ENCODE assay signal across 1 cellular context in the genomic region with DNA sequence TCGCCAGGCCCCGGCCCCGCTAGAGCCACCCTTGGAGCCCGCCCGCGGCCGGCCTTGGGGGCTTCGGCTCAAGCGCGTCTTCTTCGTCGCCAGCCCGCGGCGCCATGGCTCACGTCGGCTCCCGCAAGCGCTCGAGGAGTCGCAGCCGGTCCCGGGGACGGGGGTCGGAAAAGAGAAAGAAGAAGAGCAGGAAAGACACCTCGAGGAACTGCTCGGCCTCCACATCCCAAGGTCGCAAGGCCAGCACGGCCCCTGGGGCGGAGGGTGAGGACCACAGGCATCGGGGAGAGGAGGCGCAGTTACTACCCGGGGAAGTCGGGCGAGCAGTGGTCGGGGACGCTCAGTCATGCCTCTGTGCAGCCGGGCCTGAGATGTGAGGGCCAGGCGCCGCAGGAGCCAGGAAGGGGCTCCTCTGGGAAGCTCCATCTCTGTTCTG.
TF ChIP-seq lines count a peak whose summit lies in the region.

No MANE protein-coding gene starts in this region.

TF ChIP-seq in K562, 482 proteins besides CTCF, POLR2A, EP300 and RAD21 (continued from another document and continues in another):
- TF ChIP-seq, protein P1, sequence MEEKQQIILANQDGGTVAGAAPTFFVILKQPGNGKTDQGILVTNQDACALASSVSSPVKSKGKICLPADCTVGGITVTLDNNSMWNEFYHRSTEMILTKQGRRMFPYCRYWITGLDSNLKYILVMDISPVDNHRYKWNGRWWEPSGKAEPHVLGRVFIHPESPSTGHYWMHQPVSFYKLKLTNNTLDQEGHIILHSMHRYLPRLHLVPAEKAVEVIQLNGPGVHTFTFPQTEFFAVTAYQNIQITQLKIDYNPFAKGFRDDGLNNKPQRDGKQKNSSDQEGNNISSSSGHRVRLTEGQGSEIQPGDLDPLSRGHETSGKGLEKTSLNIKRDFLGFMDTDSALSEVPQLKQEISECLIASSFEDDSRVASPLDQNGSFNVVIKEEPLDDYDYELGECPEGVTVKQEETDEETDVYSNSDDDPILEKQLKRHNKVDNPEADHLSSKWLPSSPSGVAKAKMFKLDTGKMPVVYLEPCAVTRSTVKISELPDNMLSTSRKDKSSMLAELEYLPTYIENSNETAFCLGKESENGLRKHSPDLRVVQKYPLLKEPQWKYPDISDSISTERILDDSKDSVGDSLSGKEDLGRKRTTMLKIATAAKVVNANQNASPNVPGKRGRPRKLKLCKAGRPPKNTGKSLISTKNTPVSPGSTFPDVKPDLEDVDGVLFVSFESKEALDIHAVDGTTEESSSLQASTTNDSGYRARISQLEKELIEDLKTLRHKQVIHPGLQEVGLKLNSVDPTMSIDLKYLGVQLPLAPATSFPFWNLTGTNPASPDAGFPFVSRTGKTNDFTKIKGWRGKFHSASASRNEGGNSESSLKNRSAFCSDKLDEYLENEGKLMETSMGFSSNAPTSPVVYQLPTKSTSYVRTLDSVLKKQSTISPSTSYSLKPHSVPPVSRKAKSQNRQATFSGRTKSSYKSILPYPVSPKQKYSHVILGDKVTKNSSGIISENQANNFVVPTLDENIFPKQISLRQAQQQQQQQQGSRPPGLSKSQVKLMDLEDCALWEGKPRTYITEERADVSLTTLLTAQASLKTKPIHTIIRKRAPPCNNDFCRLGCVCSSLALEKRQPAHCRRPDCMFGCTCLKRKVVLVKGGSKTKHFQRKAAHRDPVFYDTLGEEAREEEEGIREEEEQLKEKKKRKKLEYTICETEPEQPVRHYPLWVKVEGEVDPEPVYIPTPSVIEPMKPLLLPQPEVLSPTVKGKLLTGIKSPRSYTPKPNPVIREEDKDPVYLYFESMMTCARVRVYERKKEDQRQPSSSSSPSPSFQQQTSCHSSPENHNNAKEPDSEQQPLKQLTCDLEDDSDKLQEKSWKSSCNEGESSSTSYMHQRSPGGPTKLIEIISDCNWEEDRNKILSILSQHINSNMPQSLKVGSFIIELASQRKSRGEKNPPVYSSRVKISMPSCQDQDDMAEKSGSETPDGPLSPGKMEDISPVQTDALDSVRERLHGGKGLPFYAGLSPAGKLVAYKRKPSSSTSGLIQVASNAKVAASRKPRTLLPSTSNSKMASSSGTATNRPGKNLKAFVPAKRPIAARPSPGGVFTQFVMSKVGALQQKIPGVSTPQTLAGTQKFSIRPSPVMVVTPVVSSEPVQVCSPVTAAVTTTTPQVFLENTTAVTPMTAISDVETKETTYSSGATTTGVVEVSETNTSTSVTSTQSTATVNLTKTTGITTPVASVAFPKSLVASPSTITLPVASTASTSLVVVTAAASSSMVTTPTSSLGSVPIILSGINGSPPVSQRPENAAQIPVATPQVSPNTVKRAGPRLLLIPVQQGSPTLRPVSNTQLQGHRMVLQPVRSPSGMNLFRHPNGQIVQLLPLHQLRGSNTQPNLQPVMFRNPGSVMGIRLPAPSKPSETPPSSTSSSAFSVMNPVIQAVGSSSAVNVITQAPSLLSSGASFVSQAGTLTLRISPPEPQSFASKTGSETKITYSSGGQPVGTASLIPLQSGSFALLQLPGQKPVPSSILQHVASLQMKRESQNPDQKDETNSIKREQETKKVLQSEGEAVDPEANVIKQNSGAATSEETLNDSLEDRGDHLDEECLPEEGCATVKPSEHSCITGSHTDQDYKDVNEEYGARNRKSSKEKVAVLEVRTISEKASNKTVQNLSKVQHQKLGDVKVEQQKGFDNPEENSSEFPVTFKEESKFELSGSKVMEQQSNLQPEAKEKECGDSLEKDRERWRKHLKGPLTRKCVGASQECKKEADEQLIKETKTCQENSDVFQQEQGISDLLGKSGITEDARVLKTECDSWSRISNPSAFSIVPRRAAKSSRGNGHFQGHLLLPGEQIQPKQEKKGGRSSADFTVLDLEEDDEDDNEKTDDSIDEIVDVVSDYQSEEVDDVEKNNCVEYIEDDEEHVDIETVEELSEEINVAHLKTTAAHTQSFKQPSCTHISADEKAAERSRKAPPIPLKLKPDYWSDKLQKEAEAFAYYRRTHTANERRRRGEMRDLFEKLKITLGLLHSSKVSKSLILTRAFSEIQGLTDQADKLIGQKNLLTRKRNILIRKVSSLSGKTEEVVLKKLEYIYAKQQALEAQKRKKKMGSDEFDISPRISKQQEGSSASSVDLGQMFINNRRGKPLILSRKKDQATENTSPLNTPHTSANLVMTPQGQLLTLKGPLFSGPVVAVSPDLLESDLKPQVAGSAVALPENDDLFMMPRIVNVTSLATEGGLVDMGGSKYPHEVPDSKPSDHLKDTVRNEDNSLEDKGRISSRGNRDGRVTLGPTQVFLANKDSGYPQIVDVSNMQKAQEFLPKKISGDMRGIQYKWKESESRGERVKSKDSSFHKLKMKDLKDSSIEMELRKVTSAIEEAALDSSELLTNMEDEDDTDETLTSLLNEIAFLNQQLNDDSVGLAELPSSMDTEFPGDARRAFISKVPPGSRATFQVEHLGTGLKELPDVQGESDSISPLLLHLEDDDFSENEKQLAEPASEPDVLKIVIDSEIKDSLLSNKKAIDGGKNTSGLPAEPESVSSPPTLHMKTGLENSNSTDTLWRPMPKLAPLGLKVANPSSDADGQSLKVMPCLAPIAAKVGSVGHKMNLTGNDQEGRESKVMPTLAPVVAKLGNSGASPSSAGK (IDR thresholded peaks at IDR 0.05) = 0 out of 2 replicates have a peak, but pooled peaks have one; percentile 9
- TF ChIP-seq SMARCC2 (IDR thresholded peaks at IDR 0.05; ENCODE audit: low read depth) (peak; percentile 61; the same call in 1 of the 2 replicates), ZNF143 (CRISPR knock-in tag; IDR thresholded peaks at IDR 0.05) (no peak), PRPF4 (IDR thresholded peaks at IDR 0.05; ENCODE audit: insufficient read depth, low read depth, low read length, poor library complexity, severe bottlenecking) (no peak), SOX6 (IDR thresholded peaks at IDR 0.05) (no peak), U2AF1 (optimal IDR thresholded peaks at IDR 0.05; ENCODE audit: low read depth, low read length) (peak; percentile 3), TGIF2 (CRISPR knock-in tag; IDR thresholded peaks at IDR 0.05) (peak; percentile 60; the same call in 1 of the 2 replicates), CBFB (CRISPR knock-in tag; IDR thresholded peaks at IDR 0.05) (no peak), PCBP1 (IDR thresholded peaks at IDR 0.05; ENCODE audit: low read depth, low read length, poor library complexity, severe bottlenecking) (no peak), ZNF253 (CRISPR knock-in tag; conservative IDR thresholded peaks at IDR 0.05) (no peak), YY1 (IDR thresholded peaks at IDR 0.05; ENCODE audit: borderline replicate concordance in 1 of 3, control insufficient read depth in 1 of 3, extremely low read depth in 1 of 3, insufficient read depth in 3 of 3, insufficient read length in 1 of 3, insufficient replicate concordance in 2 of 3, low read depth in 1 of 3, low read length in 2 of 3) (peak in 2 of 3 experiments; percentile 14 to 58), GTF2A2 (tag; IDR thresholded peaks at IDR 0.05) (no peak), SMARCA4 (IDR thresholded peaks at IDR 0.05) (peak; percentile 73), BRD4 (IDR thresholded peaks at IDR 0.05) (0 out of 2 replicates have a peak, but pooled peaks have one; percentile 27), ZNF778 (CRISPR knock-in tag; IDR thresholded peaks at IDR 0.05) (no peak), ZNF785 (CRISPR knock-in tag; IDR thresholded peaks at IDR 0.05) (no peak), LARP7 (IDR thresholded peaks at IDR 0.05) (no peak), LCOR (CRISPR knock-in tag; IDR thresholded peaks at IDR 0.05) (0 out of 2 replicates have a peak, but pooled peaks have one; percentile 13), ZNF354B (CRISPR knock-in tag; IDR thresholded peaks at IDR 0.05) (no peak), ZNF584 (CRISPR knock-in tag; IDR thresholded peaks at IDR 0.05; ENCODE audit: low read depth) (no peak), ETV1 (tag; conservative IDR thresholded peaks at IDR 0.05; ENCODE audit: low read depth) (no peak), MAZ (CRISPR knock-in tag; conservative IDR thresholded peaks at IDR 0.05 in 1 of 2, IDR thresholded peaks at IDR 0.05 in 1 of 2) (no peak), NCOR1 (IDR thresholded peaks at IDR 0.05) (no peak), MTA2 (IDR thresholded peaks at IDR 0.05; ENCODE audit: low read depth) (no peak), ZFX (CRISPR knock-in tag; IDR thresholded peaks at IDR 0.05) (peak; percentile 35; the same call in 1 of the 2 replicates), ZFP30 (CRISPR knock-in tag; IDR thresholded peaks at IDR 0.05; ENCODE audit: borderline replicate concordance) (no peak), POLR2H (tag; IDR thresholded peaks at IDR 0.05; ENCODE audit: low read depth) (no peak), CREB1 (IDR thresholded peaks at IDR 0.05) (no peak), CREB1 (CRISPR knock-in tag; IDR thresholded peaks at IDR 0.05) (peak; percentile 49; the same call in 1 of the 2 replicates), SIN3A (IDR thresholded peaks at IDR 0.05; ENCODE audit: borderline replicate concordance in 2 of 2, control insufficient read depth in 1 of 2, low read depth in 2 of 2, low read length in 2 of 2) (no peak), NFE2 (IDR thresholded peaks at IDR 0.05; ENCODE audit: low read depth) (0 out of 2 replicates have a peak, but pooled peaks have one; percentile 2), ATF1 (CRISPR knock-in tag; IDR thresholded peaks at IDR 0.05) (no peak), ATF1 (tag; IDR thresholded peaks at IDR 0.05) (0 out of 2 replicates have a peak, but pooled peaks have one; percentile 3)
- TF ChIP-seq, protein P2, sequence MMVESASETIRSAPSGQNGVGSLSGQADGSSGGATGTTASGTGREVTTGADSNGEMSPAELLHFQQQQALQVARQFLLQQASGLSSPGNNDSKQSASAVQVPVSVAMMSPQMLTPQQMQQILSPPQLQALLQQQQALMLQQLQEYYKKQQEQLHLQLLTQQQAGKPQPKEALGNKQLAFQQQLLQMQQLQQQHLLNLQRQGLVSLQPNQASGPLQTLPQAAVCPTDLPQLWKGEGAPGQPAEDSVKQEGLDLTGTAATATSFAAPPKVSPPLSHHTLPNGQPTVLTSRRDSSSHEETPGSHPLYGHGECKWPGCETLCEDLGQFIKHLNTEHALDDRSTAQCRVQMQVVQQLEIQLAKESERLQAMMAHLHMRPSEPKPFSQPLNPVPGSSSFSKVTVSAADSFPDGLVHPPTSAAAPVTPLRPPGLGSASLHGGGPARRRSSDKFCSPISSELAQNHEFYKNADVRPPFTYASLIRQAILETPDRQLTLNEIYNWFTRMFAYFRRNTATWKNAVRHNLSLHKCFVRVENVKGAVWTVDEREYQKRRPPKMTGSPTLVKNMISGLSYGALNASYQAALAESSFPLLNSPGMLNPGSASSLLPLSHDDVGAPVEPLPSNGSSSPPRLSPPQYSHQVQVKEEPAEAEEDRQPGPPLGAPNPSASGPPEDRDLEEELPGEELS (CRISPR knock-in tag; IDR thresholded peaks at IDR 0.05; ENCODE audit: borderline replicate concordance) = 0 out of 2 replicates have a peak, but pooled peaks have one; percentile 30
- TF ChIP-seq, protein P3, sequence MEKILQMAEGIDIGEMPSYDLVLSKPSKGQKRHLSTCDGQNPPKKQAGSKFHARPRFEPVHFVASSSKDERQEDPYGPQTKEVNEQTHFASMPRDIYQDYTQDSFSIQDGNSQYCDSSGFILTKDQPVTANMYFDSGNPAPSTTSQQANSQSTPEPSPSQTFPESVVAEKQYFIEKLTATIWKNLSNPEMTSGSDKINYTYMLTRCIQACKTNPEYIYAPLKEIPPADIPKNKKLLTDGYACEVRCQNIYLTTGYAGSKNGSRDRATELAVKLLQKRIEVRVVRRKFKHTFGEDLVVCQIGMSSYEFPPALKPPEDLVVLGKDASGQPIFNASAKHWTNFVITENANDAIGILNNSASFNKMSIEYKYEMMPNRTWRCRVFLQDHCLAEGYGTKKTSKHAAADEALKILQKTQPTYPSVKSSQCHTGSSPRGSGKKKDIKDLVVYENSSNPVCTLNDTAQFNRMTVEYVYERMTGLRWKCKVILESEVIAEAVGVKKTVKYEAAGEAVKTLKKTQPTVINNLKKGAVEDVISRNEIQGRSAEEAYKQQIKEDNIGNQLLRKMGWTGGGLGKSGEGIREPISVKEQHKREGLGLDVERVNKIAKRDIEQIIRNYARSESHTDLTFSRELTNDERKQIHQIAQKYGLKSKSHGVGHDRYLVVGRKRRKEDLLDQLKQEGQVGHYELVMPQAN (IDR thresholded peaks at IDR 0.05; ENCODE audit: borderline replicate concordance) = no peak
- TF ChIP-seq, protein P4, sequence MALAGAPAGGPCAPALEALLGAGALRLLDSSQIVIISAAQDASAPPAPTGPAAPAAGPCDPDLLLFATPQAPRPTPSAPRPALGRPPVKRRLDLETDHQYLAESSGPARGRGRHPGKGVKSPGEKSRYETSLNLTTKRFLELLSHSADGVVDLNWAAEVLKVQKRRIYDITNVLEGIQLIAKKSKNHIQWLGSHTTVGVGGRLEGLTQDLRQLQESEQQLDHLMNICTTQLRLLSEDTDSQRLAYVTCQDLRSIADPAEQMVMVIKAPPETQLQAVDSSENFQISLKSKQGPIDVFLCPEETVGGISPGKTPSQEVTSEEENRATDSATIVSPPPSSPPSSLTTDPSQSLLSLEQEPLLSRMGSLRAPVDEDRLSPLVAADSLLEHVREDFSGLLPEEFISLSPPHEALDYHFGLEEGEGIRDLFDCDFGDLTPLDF (CRISPR knock-in tag; IDR thresholded peaks at IDR 0.05) = no peak
- TF ChIP-seq, protein P5, sequence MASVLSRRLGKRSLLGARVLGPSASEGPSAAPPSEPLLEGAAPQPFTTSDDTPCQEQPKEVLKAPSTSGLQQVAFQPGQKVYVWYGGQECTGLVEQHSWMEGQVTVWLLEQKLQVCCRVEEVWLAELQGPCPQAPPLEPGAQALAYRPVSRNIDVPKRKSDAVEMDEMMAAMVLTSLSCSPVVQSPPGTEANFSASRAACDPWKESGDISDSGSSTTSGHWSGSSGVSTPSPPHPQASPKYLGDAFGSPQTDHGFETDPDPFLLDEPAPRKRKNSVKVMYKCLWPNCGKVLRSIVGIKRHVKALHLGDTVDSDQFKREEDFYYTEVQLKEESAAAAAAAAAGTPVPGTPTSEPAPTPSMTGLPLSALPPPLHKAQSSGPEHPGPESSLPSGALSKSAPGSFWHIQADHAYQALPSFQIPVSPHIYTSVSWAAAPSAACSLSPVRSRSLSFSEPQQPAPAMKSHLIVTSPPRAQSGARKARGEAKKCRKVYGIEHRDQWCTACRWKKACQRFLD (CRISPR knock-in tag; IDR thresholded peaks at IDR 0.05) = 0 out of 2 replicates have a peak, but pooled peaks have one; percentile 15
- TF ChIP-seq, protein P6, sequence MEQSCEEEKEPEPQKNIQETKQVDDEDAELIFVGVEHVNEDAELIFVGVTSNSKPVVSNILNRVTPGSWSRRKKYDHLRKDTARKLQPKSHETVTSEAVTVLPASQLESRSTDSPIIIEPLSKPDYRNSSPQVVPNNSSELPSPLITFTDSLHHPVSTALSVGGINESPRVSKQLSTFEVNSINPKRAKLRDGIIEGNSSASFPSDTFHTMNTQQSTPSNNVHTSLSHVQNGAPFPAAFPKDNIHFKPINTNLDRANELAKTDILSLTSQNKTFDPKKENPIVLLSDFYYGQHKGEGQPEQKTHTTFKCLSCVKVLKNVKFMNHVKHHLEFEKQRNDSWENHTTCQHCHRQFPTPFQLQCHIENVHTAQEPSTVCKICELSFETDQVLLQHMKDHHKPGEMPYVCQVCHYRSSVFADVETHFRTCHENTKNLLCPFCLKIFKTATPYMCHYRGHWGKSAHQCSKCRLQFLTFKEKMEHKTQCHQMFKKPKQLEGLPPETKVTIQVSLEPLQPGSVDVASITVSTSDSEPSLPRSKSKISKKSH (CRISPR knock-in tag; IDR thresholded peaks at IDR 0.05) = no peak
- TF ChIP-seq, protein P7, sequence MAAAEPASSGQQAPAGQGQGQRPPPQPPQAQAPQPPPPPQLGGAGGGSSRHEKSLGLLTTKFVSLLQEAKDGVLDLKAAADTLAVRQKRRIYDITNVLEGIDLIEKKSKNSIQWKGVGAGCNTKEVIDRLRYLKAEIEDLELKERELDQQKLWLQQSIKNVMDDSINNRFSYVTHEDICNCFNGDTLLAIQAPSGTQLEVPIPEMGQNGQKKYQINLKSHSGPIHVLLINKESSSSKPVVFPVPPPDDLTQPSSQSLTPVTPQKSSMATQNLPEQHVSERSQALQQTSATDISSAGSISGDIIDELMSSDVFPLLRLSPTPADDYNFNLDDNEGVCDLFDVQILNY (CRISPR knock-in tag; IDR thresholded peaks at IDR 0.05) = 0 out of 2 replicates have a peak, but pooled peaks have one; percentile 13
